22 cellular contexts compared by ENCODE assay signal in genomic region chr11:91639359-91639758, GRCh38.
DNase-seq lines count a peak whose midpoint lies in the region; ATAC-seq, FAIRE-seq and TF ChIP-seq lines count a peak whose summit lies in the region.
"Had no signal": no experiment of that assay in that cellular context is flagged by ENCODE, and none has a peak within 500 bp of the region (broad histone marks: within the 10 kb centered on the region; RNA-seq: fewer than 3 reads in every experiment).

No MANE protein-coding gene starts in this region.

- no peaks in the 10 kb centered on the region for H3K9me3 ChIP-seq in Loucy (ENCODE audit: insufficient read depth, low read depth, low read length)
- no peaks in the 10 kb centered on the region for H3K9me3 ChIP-seq in OCI-LY3 (ENCODE audit: insufficient read depth, low read length)
- H3K9me3 ChIP-seq in H1 (ENCODE audit: insufficient read depth in 2 of 2, low read depth in 1 of 2, low read length in 1 of 2), result no peaks in the 10 kb centered on the region
- H3K9me3 ChIP-seq in tibial nerve, result no peaks in the 10 kb centered on the region
- H3K9me3 ChIP-seq: A549; BE2C; BLaER1 treated with 17β-estradiol and CSF1 and Interleukin-3, amounts not matched to agents 10 nM and 100 nM had no signal

- no peak overlapping the region for H2BK5ac ChIP-seq in H1 (ENCODE audit: low read depth, low read length)

- H3K14ac ChIP-seq in H1 (ENCODE audit: insufficient read length), result no peak overlapping the region

- H2BK15ac ChIP-seq in H1 (ENCODE audit: low read length), result no peak overlapping the region

- H3K36me3 ChIP-seq in Loucy (ENCODE audit: insufficient read depth, low read length), result no peaks in the 10 kb centered on the region
- H3K36me3 ChIP-seq in OCI-LY3 (replicated peaks; ENCODE audit: low read depth, low read length), result no peaks in the 10 kb centered on the region
- no peaks in the 10 kb centered on the region for H3K36me3 ChIP-seq in H1 (ENCODE audit: control insufficient read depth in 2 of 4, insufficient read depth in 4 of 4, low read length in 3 of 4)
- no peaks in the 10 kb centered on the region for H3K36me3 ChIP-seq in tibial nerve
- H3K36me3 ChIP-seq: BE2C; BLaER1 treated with 17β-estradiol and CSF1 and Interleukin-3, amounts not matched to agents 10 nM and 100 nM had no signal

- no peak overlapping the region for H3K18ac ChIP-seq in H1 (ENCODE audit: extremely low read depth, low read length)

- no peak overlapping the region for H4K5ac ChIP-seq in H1 (ENCODE audit: insufficient read length, low read depth, low read length)

- H2AFZ ChIP-seq in Loucy (ENCODE audit: low read length) (peak overlapping the region; percentile 2; the same call in 1 of the 2 replicates), OCI-LY3 (ENCODE audit: low read depth, low read length) (0 out of 2 replicates have a peak overlapping the region, but pooled peaks have one; percentile 9), H1 (ENCODE audit: low read length) (peak overlapping the region; percentile 95)

- POLR2A ChIA-PET in H1 (lab: Charles Lee; ENCODE audit: partially characterized antibody), result no interaction called here

- CTCF ChIA-PET in H1 (lab: Charles Lee; ENCODE audit: partially characterized antibody), result interaction anchor here (0.5 to 1.0 kb wide), 2 partner anchors 9 to 125 kb away, joined by 3 read pairs; no protein-coding TSS in a partner anchor

- TF ChIP-seq CTCF in Loucy (conservative IDR thresholded peaks at IDR 0.05; ENCODE audit: low read length) (no peak), OCI-LY3 (IDR thresholded peaks at IDR 0.05; ENCODE audit: low read depth, low read length) (no peak), H1 (IDR thresholded peaks at IDR 0.05; ENCODE audit: control extremely low read depth in 1 of 3, insufficient read depth in 1 of 3, low read depth in 1 of 3, low read length in 3 of 3) (no peak), tibial nerve (IDR thresholded peaks at IDR 0.05) (no peak)

- H3K9ac ChIP-seq in Loucy (ENCODE audit: low read depth, low read length, poor library complexity, severe bottlenecking) (no peak overlapping the region), OCI-LY3 (ENCODE audit: low read length) (no peak overlapping the region), H1 (replicated peaks in 1 of 4; ENCODE audit: extremely low read depth in 1 of 4, low read depth in 3 of 4, low read length in 3 of 4) (no peak overlapping the region)
- H3K9ac ChIP-seq: BLaER1 treated with 17β-estradiol and CSF1 and Interleukin-3, amounts not matched to agents 10 nM and 100 nM had no signal

- no peak overlapping the region for H2BK20ac ChIP-seq in H1 (ENCODE audit: low read length)

- H2BK120ac ChIP-seq in H1 (replicated peaks; ENCODE audit: low read depth, low read length), result no peak overlapping the region

- TF ChIP-seq RAD21 in H1 (IDR thresholded peaks at IDR 0.05 in 1 of 2, conservative IDR thresholded peaks at IDR 0.05 in 1 of 2; ENCODE audit: low read depth in 2 of 2, low read length in 2 of 2), result no peak

- H3K4me2 ChIP-seq in Loucy (ENCODE audit: low read depth, low read length, poor library complexity, severe bottlenecking), result no peak overlapping the region
- H3K4me2 ChIP-seq in OCI-LY3 (ENCODE audit: low read length), result no peak overlapping the region
- H3K4me2 ChIP-seq in H1 (ENCODE audit: insufficient read depth in 1 of 2, low read depth in 2 of 2, low read length in 2 of 2), result no peak overlapping the region
- H3K4me2 ChIP-seq: A549; BLaER1 treated with 17β-estradiol and CSF1 and Interleukin-3, amounts not matched to agents 10 nM and 100 nM had no signal

- H3K27ac ChIP-seq in OCI-LY3 (ENCODE audit: low read length), result no peak overlapping the region
- no peak overlapping the region for H3K27ac ChIP-seq in H1 (ENCODE audit: low read depth, low read length)
- H3K27ac ChIP-seq in tibial nerve, result no peak overlapping the region
- H3K27ac ChIP-seq: A549; BLaER1 treated with 17β-estradiol and CSF1 and Interleukin-3, amounts not matched to agents 10 nM and 100 nM had no signal

- H3K27me3 ChIP-seq in Loucy (ENCODE audit: insufficient read depth, low read length, poor library complexity, severe bottlenecking), result no peaks in the 10 kb centered on the region
- no peaks in the 10 kb centered on the region for H3K27me3 ChIP-seq in OCI-LY3 (ENCODE audit: low read depth, low read length)
- H3K27me3 ChIP-seq in H1 (replicated peaks in 1 of 4; ENCODE audit: control insufficient read depth in 3 of 4, extremely low read depth in 1 of 4, insufficient read depth in 3 of 4, low read length in 3 of 4), result no peaks in the 10 kb centered on the region
- no peaks in the 10 kb centered on the region for H3K27me3 ChIP-seq in tibial nerve
- H3K27me3 ChIP-seq: BE2C; BLaER1 treated with 17β-estradiol and CSF1 and Interleukin-3, amounts not matched to agents 10 nM and 100 nM had no signal

- no peaks in the 10 kb centered on the region for H3K79me1 ChIP-seq in H1 (ENCODE audit: low read depth, low read length)

- no peak for ATAC-seq in HG03565 (IDR thresholded peaks at IDR 0.05; ENCODE audit: unreplicated experiment)
- ATAC-seq: A549, HCT116 had no signal

- no peak overlapping the region for H3K56ac ChIP-seq in H1 (replicated peaks; ENCODE audit: insufficient read length, low read depth, low read length)

- H3K23ac ChIP-seq in H1 (ENCODE audit: insufficient read length), result no peak overlapping the region

- H3K4me3 ChIP-seq in Loucy (ENCODE audit: low read length, poor library complexity, severe bottlenecking) (no peak overlapping the region), OCI-LY3 (ENCODE audit: low read length) (no peak overlapping the region), H1 (ENCODE audit: extremely low read depth in 1 of 4, insufficient read depth in 2 of 4, low read depth in 3 of 4, low read length in 4 of 4) (no peak overlapping the region), tibial nerve (no peak overlapping the region)
- H3K4me3 ChIP-seq: A549; BLaER1 treated with 17β-estradiol and CSF1 and Interleukin-3, amounts not matched to agents 10 nM and 100 nM had no signal

- no peak overlapping the region for H4K91ac ChIP-seq in H1 (replicated peaks; ENCODE audit: insufficient read length, low read length)

- no peaks in the 10 kb centered on the region for H3K9me2 ChIP-seq in Loucy (replicated peaks; ENCODE audit: low read depth, low read length)

- no peak overlapping the region for H2AK5ac ChIP-seq in H1 (ENCODE audit: low read depth, low read length)

- H4K20me1 ChIP-seq in Loucy (ENCODE audit: insufficient read depth, low read length, poor library complexity, severe bottlenecking) (no peaks in the 10 kb centered on the region), OCI-LY3 (ENCODE audit: insufficient read depth, low read length) (no peaks in the 10 kb centered on the region), H1 (replicated peaks in 1 of 2; ENCODE audit: control insufficient read depth in 1 of 2, insufficient read depth in 2 of 2, low read length in 2 of 2) (no peaks in the 10 kb centered on the region)
- H4K20me1 ChIP-seq: BLaER1 treated with 17β-estradiol and CSF1 and Interleukin-3, amounts not matched to agents 10 nM and 100 nM had no signal

- no peak overlapping the region for H3K4ac ChIP-seq in H1 (replicated peaks; ENCODE audit: insufficient read length, low read depth, low read length)

- TF ChIP-seq EP300 in H1 (IDR thresholded peaks at IDR 0.05; ENCODE audit: borderline replicate concordance in 1 of 2, low read depth in 2 of 2, low read length in 2 of 2), result no peak
- no peak for TF ChIP-seq EP300 in tibial nerve (IDR thresholded peaks at IDR 0.05)

- no peaks in the 10 kb centered on the region for H3K79me2 ChIP-seq in Loucy (ENCODE audit: insufficient read depth, low read length)
- no peaks in the 10 kb centered on the region for H3K79me2 ChIP-seq in OCI-LY3 (ENCODE audit: low read length)
- no peaks in the 10 kb centered on the region for H3K79me2 ChIP-seq in H1 (ENCODE audit: control insufficient read depth in 1 of 2, insufficient read depth in 2 of 2, low read length in 2 of 2)

- no peaks in the 10 kb centered on the region for H3K4me1 ChIP-seq in Loucy (ENCODE audit: insufficient read depth, low read length, poor library complexity, severe bottlenecking)
- no peaks in the 10 kb centered on the region for H3K4me1 ChIP-seq in OCI-LY3 (ENCODE audit: low read length)
- H3K4me1 ChIP-seq in H1 (replicated peaks in 1 of 4; ENCODE audit: control insufficient read depth in 3 of 4, insufficient read depth in 4 of 4, low read length in 3 of 4), result no peaks in the 10 kb centered on the region
- H3K4me1 ChIP-seq in tibial nerve, result no peaks in the 10 kb centered on the region
- H3K4me1 ChIP-seq: A549; BE2C; BLaER1 treated with 17β-estradiol and CSF1 and Interleukin-3, amounts not matched to agents 10 nM and 100 nM had no signal

- no peak overlapping the region for H2BK12ac ChIP-seq in H1 (ENCODE audit: low read depth, low read length)

- no peaks in the 10 kb centered on the region for H3K23me2 ChIP-seq in H1 (ENCODE audit: low read depth, low read length)

- DNase-seq in GM12892 (ENCODE audit: insufficient read length), result no peak
- no peak for DNase-seq in H1 (ENCODE audit: low read depth in 1 of 2, low spot score in 2 of 2)
- DNase-seq in midbrain (lab: John Stamatoyannopoulos, UW), result no peak
- no peak for DNase-seq in tibial nerve (ENCODE audit: low spot score in 2 of 2)
- DNase-seq: 8988T; ACHN; AML-193; BE2C; Calu3; CD4-positive, alpha-beta memory T cell; COR-L47; DMS53; DMS79 treated with DMSO at 0.1 percent for 48 hours; GF-D8; H9 had no signal

- FAIRE-seq in GM12892 (lab: Jason Lieb, UNC) (peak; percentile 30), H1 (lab: Jason Lieb, UNC) (no peak)
- FAIRE-seq: A549, GM18507 had no signal

- WGBS in H1 (ENCODE audit: extremely low coverage in 1 of 2, insufficient coverage in 1 of 2, insufficient read length in 1 of 2, insufficient replicate concordance in 2 of 2, low coverage in 1 of 2, low lambda C conversion rate in 2 of 2, missing lambda C conversion rate in 1 of 2), 2 experiments, result 95% methylated on average over 2 of the region's 2 CpGs; no CpG with 5 or more reads in 1 of the 2 experiments
- WGBS in tibial nerve, 2 donors, result 74 to 84% methylated on average over 2 of the region's 2 CpGs

- TF ChIP-seq POLR2A in GM12892 (IDR thresholded peaks at IDR 0.05; ENCODE audit: low read depth, low read length) (no peak), H1 (IDR thresholded peaks at IDR 0.05; ENCODE audit: control extremely low read depth in 1 of 2, low read depth in 2 of 2, low read length in 2 of 2) (no peak), tibial nerve (IDR thresholded peaks at IDR 0.05) (no peak)

- no peaks in the 10 kb centered on the region for H3F3A ChIP-seq in Loucy (ENCODE audit: low read depth)

- H4K8ac ChIP-seq in H1 (ENCODE audit: extremely low read depth, insufficient read depth, low read length), result no peak overlapping the region

TF ChIP-seq in H1, 55 proteins besides CTCF, POLR2A, EP300 and RAD21:
- TF ChIP-seq CTBP2 (IDR thresholded peaks at IDR 0.05; ENCODE audit: borderline replicate concordance, insufficient read depth, insufficient read length, low read length), result no peak
- TF ChIP-seq SIN3A (conservative IDR thresholded peaks at IDR 0.05 in 1 of 2, IDR thresholded peaks at IDR 0.05 in 1 of 2; ENCODE audit: low read depth in 1 of 2, low read length in 2 of 2), result no peak
- TF ChIP-seq FOSL1 (IDR thresholded peaks at IDR 0.05; ENCODE audit: insufficient read depth, low read depth, low read length), result no peak
TF ChIP-seq in H1: peak in this region for 0.

Comparison
In these comparisons a context has a peak if more than half of its experiments do, and no peak if none do; other contexts are left out.
1. H2AFZ ChIP-seq: peak in every context shown above with its lines; median percentile 95 in H1; 9 in OCI-LY3; 2 in Loucy.